Comparison of ENCODE assay signal across 16 cellular contexts in genomic region chr1:8754993-8755392, GRCh38.
DNase-seq lines count a peak whose midpoint lies in the region; ATAC-seq and TF ChIP-seq lines count a peak whose summit lies in the region.
"Had no signal": no experiment of that assay in that cellular context is flagged by ENCODE, and none has a peak within 500 bp of the region (broad histone marks: within the 10 kb centered on the region; RNA-seq: fewer than 3 reads in every experiment).

No MANE protein-coding gene starts in this region.

- intact Hi-C loops in head of caudate nucleus (cut with DNase I), result no loop called here

- H3K9me3 Mint-ChIP-seq in H9 (no peaks in the 10 kb centered on the region), brain (peaks cover 0 to 5% (median 0%) of the 10 kb centered on the region in 5 experiments), neural progenitor cell (peaks cover 5% of the 10 kb centered on the region)
- H3K9me3 Mint-ChIP-seq: central memory CD8-positive, alpha-beta T cell had no signal

- no peak overlapping the region for H3K56ac ChIP-seq in H9 (ENCODE audit: insufficient read length, low read depth, low read length)

- H2BK12ac ChIP-seq in H9 (ENCODE audit: insufficient read length, low read depth, low read length), result no peak overlapping the region

- peaks cover 2% of the 10 kb centered on the region; the same call in 1 of the 2 replicates for H3K4me1 ChIP-seq in H9 (ENCODE audit: insufficient read depth, low read length)
- H3K4me1 ChIP-seq in neural progenitor cell, result peaks cover 7% of the 10 kb centered on the region

- no peak overlapping the region for H3K4me3 ChIP-seq in neural progenitor cell

- H2BK15ac ChIP-seq in H9 (ENCODE audit: low read depth, low read length), result no peak overlapping the region

- H3K4me3 Mint-ChIP-seq in H9, result no peak overlapping the region
- peak overlapping the region in 4 of 5 experiments; percentile 55 to 79 (median 68) for H3K4me3 Mint-ChIP-seq in brain
- no peak overlapping the region for H3K4me3 Mint-ChIP-seq in neural progenitor cell
- H3K4me3 Mint-ChIP-seq: B cell; central memory CD8-positive, alpha-beta T cell had no signal

- H3K27me3 Mint-ChIP-seq in H9 (ENCODE audit: low read depth), result no peaks in the 10 kb centered on the region
- no peaks in the 10 kb centered on the region for H3K27me3 Mint-ChIP-seq in brain
- H3K27me3 Mint-ChIP-seq in neural progenitor cell (ENCODE audit: insufficient read depth, low read depth), result no peaks in the 10 kb centered on the region
- H3K27me3 Mint-ChIP-seq: B cell; central memory CD8-positive, alpha-beta T cell; progenitor cell of endocrine pancreas had no signal

- no peaks in the 10 kb centered on the region for H4K20me1 ChIP-seq in H9 (ENCODE audit: control insufficient read depth, insufficient read depth, insufficient read length)
- peaks cover 96% of the 10 kb centered on the region for H4K20me1 ChIP-seq in neural progenitor cell (ENCODE audit: low read depth)

- no peak overlapping the region for H3K14ac ChIP-seq in H9 (ENCODE audit: insufficient read depth, low read length)

- H3K79me2 ChIP-seq in H9 (ENCODE audit: insufficient read depth, low read length) (no peaks in the 10 kb centered on the region; the same call in 1 of the 2 replicates), neural progenitor cell (ENCODE audit: low read depth) (peaks cover 96% of the 10 kb centered on the region)

- H2AFZ ChIP-seq in H9 (ENCODE audit: low read length) (no peak overlapping the region), neural progenitor cell (replicated peaks) (no peak overlapping the region)

- WGBS in H9 (ENCODE audit: extremely low coverage, insufficient read length, low lambda C conversion rate), result no CpG with 5 or more reads among the region's 2 CpGs

- no peaks in the 10 kb centered on the region for H3K79me1 ChIP-seq in H9 (ENCODE audit: insufficient read depth, low read depth, low read length, poor library complexity, severe bottlenecking)

- no peak overlapping the region for H2BK20ac ChIP-seq in H9 (ENCODE audit: low read depth, low read length, poor library complexity, severe bottlenecking)

- no peak overlapping the region for H3K18ac ChIP-seq in H9 (ENCODE audit: insufficient read length, low read depth, low read length)

- ATAC-seq in GM18909 (IDR thresholded peaks at IDR 0.05; ENCODE audit: poor library complexity, unreplicated experiment) (no peak), GM21717 (IDR thresholded peaks at IDR 0.05; ENCODE audit: unreplicated experiment) (no peak), HG02938 (IDR thresholded peaks at IDR 0.05; ENCODE audit: unreplicated experiment) (no peak)
- ATAC-seq: PC-3 had no signal

- H2AK5ac ChIP-seq in H9 (ENCODE audit: insufficient read length, low read length), result no peak overlapping the region

- peaks cover 0 to 3% (median 0%) of the 10 kb centered on the region in 3 experiments; a peak in 1 of 7 replicates for H3K36me3 Mint-ChIP-seq in H9 (ENCODE audit: insufficient read depth in 1 of 3, low read depth in 3 of 3)
- H3K36me3 Mint-ChIP-seq in brain, result peaks cover 28% of the 10 kb centered on the region
- H3K36me3 Mint-ChIP-seq in neural progenitor cell, result peaks cover 5% of the 10 kb centered on the region

- no peak overlapping the region for H3T11ph ChIP-seq in H9 (ENCODE audit: low read length)

- H2BK5ac ChIP-seq in H9 (ENCODE audit: insufficient read length, low read length), result no peak overlapping the region

- H4K5ac ChIP-seq in H9 (ENCODE audit: insufficient read length, low read depth, low read length), result no peak overlapping the region

- peaks cover 21 to 22% of the 10 kb centered on the region in 2 experiments for H3K4me1 Mint-ChIP-seq in H9
- peaks cover 71% of the 10 kb centered on the region for H3K4me1 Mint-ChIP-seq in brain
- H3K4me1 Mint-ChIP-seq in neural progenitor cell, result peaks cover 38% of the 10 kb centered on the region

- TF ChIP-seq CTCF in H9 (conservative IDR thresholded peaks at IDR 0.05) (no peak), brain (conservative IDR thresholded peaks at IDR 0.05) (no peak), neural progenitor cell (IDR thresholded peaks at IDR 0.05) (no peak)

- no peak overlapping the region for H4K8ac ChIP-seq in H9 (replicated peaks; ENCODE audit: insufficient read length, low read depth, low read length)

- DNase-seq in H9 (no peak), NCI-H526 (lab: John Stamatoyannopoulos, UW) (peak; percentile 71 to 75), neural progenitor cell (ENCODE audit: low spot score) (peak; percentile 13), head of caudate nucleus (no peak)
- DNase-seq: activated CD4-positive, alpha-beta T cell treated with anti-CD3 and anti-CD28 coated beads, Interleukin-2, amount 50 U/mL, for 48 hours; effector CD8-positive, alpha-beta T cell; hippocampal formation; MV-4-11; PC-3 had no signal

- no peaks in the 10 kb centered on the region for H3K36me3 ChIP-seq in neural progenitor cell

- no peak overlapping the region for H3K27ac ChIP-seq in H9 (ENCODE audit: insufficient read length, low read depth, low read length)
- no peak overlapping the region for H3K27ac ChIP-seq in neural progenitor cell

- H3K9ac ChIP-seq in H9 (ENCODE audit: extremely low read depth, insufficient read length, low read length), result no peak overlapping the region
- no peak overlapping the region for H3K9ac ChIP-seq in neural progenitor cell

- no peak overlapping the region for H3K4me2 ChIP-seq in H9 (ENCODE audit: insufficient read depth, insufficient read length, low read length)
- H3K4me2 ChIP-seq in neural progenitor cell, result no peak overlapping the region

- H3K23ac ChIP-seq in H9 (ENCODE audit: insufficient read length, low read depth, low read length), result no peak overlapping the region

- H3K27ac Mint-ChIP-seq in H9, result peak overlapping the region; percentile 10 to 85 (median 50); a peak in 4 of 7 replicates
- peak overlapping the region; percentile 52 to 96 (median 92) for H3K27ac Mint-ChIP-seq in brain
- no peak overlapping the region for H3K27ac Mint-ChIP-seq in neural progenitor cell
- H3K27ac Mint-ChIP-seq: B cell, progenitor cell of endocrine pancreas had no signal

- no peaks in the 10 kb centered on the region for H3K9me3 ChIP-seq in H9 (ENCODE audit: control insufficient read depth, low read depth, low read length)
- no peaks in the 10 kb centered on the region for H3K9me3 ChIP-seq in neural progenitor cell (ENCODE audit: low read depth)

- H3K23me2 ChIP-seq in H9 (ENCODE audit: insufficient read length, low read depth, low read length, poor library complexity, severe bottlenecking), result no peaks in the 10 kb centered on the region

- no peaks in the 10 kb centered on the region for H3K27me3 ChIP-seq in H9 (ENCODE audit: insufficient read depth, low read length)
- H3K27me3 ChIP-seq in neural progenitor cell, result no peaks in the 10 kb centered on the region

- H4K91ac ChIP-seq in H9 (ENCODE audit: insufficient read length, low read depth, low read length), result no peak overlapping the region

- H2BK120ac ChIP-seq in H9 (ENCODE audit: low read depth, low read length, poor library complexity, severe bottlenecking), result no peak overlapping the region

- peaks cover 26% of the 10 kb centered on the region for H3F3A ChIP-seq in neural progenitor cell (ENCODE audit: low read depth)

- no peak overlapping the region for H3K4ac ChIP-seq in H9 (ENCODE audit: low read depth, low read length)

Comparison
In these comparisons a context has a peak if more than half of its experiments do, and no peak if none do; other contexts are left out.
1. DNase-seq: peak in NCI-H526 (2 of 2) and neural progenitor cell (single experiment); none in H9 (single experiment) and head of caudate nucleus (0 of 42).
2. H3K4me3 Mint-ChIP-seq: peak in brain (4 of 5); none in H9 (0 of 2) and neural progenitor cell (single experiment).